Comparison of ENCODE assay signal across 12 cellular contexts in the genomic region with DNA sequence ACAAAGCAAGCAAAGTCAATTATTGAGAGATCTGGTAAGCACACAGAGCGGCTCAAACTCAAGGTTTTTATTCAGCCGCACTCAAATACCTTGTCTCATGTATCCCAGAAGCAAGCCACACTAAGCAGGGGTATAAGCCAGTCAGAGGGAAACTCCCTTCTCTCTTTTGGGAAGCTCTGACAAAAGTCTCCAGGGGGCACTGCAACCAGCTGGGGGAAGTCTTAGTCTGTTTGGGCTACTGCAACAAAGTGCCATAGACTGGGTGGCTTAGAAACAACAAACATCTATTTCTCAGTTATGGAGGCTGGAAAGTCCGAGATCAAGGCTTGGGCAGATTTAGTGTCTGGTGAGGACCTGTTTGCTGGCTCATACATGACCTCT.
DNase-seq lines count a peak whose midpoint lies in the region; ATAC-seq, FAIRE-seq and TF ChIP-seq lines count a peak whose summit lies in the region.
"Had no signal": no experiment of that assay in that cellular context is flagged by ENCODE, and none has a peak within 500 bp of the region (broad histone marks: within the 10 kb centered on the region; RNA-seq: fewer than 3 reads in every experiment).

No MANE protein-coding gene starts in this region.

- H3K27me3 ChIP-seq in Karpas-422 (ENCODE audit: low read length) (no peaks in the 10 kb centered on the region), mammary epithelial cell (ENCODE audit: insufficient read depth, low read length) (no peaks in the 10 kb centered on the region)
- H3K27me3 ChIP-seq: ovary had no signal

- H3K9ac ChIP-seq in Karpas-422 (ENCODE audit: low read length) (no peak overlapping the region), mammary epithelial cell (ENCODE audit: insufficient read depth, low read length) (peak overlapping the region; percentile 2)

- ATAC-seq in HG03280 (IDR thresholded peaks at IDR 0.05; ENCODE audit: unreplicated experiment) (no peak), HG03469 (IDR thresholded peaks at IDR 0.05; ENCODE audit: unreplicated experiment) (no peak)

- dilution Hi-C loops in mammary epithelial cell (cut with HindIII; ENCODE audit: low sequenced_read_pairs): no loop called here

- no peaks in the 10 kb centered on the region for H3K27me3 Mint-ChIP-seq in mesothelial cell of epicardium (ENCODE audit: low read depth)

- H3K27ac ChIP-seq in Karpas-422 (ENCODE audit: low read length): no peak overlapping the region
- H3K27ac ChIP-seq in mammary epithelial cell (ENCODE audit: insufficient read depth, low read depth, low read length): peak overlapping the region; percentile 90
- H3K27ac ChIP-seq: ovary had no signal

- WGBS in mammary epithelial cell (ENCODE audit: low coverage, missing lambda C conversion rate): 86% methylated on average over 3 of the region's 3 CpGs

- no peaks in the 10 kb centered on the region for H3K36me3 Mint-ChIP-seq in mesothelial cell of epicardium

- peaks cover 4% of the 10 kb centered on the region for H3K9me3 Mint-ChIP-seq in mesothelial cell of epicardium

- H3K4me1 Mint-ChIP-seq in mesothelial cell of epicardium: peaks cover 70% of the 10 kb centered on the region

- no peaks in the 10 kb centered on the region for H3K79me2 ChIP-seq in Karpas-422 (ENCODE audit: low read length)
- H3K79me2 ChIP-seq in mammary epithelial cell (ENCODE audit: insufficient read depth, low read length): no peaks in the 10 kb centered on the region

- peak overlapping the region; percentile 57 for H3K27ac Mint-ChIP-seq in mesothelial cell of epicardium

- TF ChIP-seq CTCF in GM12864 (IDR thresholded peaks at IDR 0.05; ENCODE audit: low read depth, low read length, missing control alignments): peak; percentile 24
- peak in 1 of 2 donors; percentile 39 for TF ChIP-seq CTCF in mammary epithelial cell (conservative IDR thresholded peaks at IDR 0.05 in 1 of 2, IDR thresholded peaks at IDR 0.05 in 1 of 2; ENCODE audit: extremely low read depth in 1 of 2, insufficient read depth in 1 of 2, low read depth in 1 of 2, low read length in 2 of 2)
- TF ChIP-seq CTCF in mesothelial cell of epicardium (IDR thresholded peaks at IDR 0.05; ENCODE audit: unreplicated experiment): no peak

- no peaks in the 10 kb centered on the region for H3K36me3 ChIP-seq in Karpas-422 (ENCODE audit: insufficient read depth, low read length)
- H3K36me3 ChIP-seq in mammary epithelial cell (ENCODE audit: insufficient read depth, low read length): no peaks in the 10 kb centered on the region
- H3K36me3 ChIP-seq: ovary had no signal

- H2AFZ ChIP-seq in Karpas-422 (ENCODE audit: low read length) (no peak overlapping the region), mammary epithelial cell (ENCODE audit: low read depth, low read length) (no peak overlapping the region)

- in situ Hi-C loops in mammary epithelial cell (cut with MboI; ENCODE audit: low sequenced_read_pairs in 2 of 2): loop anchor here (10.0 kb wide), 2 partner anchors 80 to 250 kb away; partner anchors contain the start of gene ENC1 (in 1 of the 2)

- FAIRE-seq in GM19239 (lab: Jason Lieb, UNC): no peak
- FAIRE-seq: D721Med had no signal

- H3K4me1 ChIP-seq in Karpas-422 (ENCODE audit: low read length): no peaks in the 10 kb centered on the region
- H3K4me1 ChIP-seq in mammary epithelial cell (ENCODE audit: insufficient read depth, low read length): peaks cover 36% of the 10 kb centered on the region

- no peak overlapping the region for H3K4me3 Mint-ChIP-seq in mesothelial cell of epicardium

- DNase-seq in GM12864 (ENCODE audit: low read depth) (no peak), Karpas-422 (peak; percentile 52), mammary epithelial cell (no peak), mesothelial cell of epicardium (ENCODE audit: low spot score in 2 of 2, unreplicated experiment in 2 of 2) (no peak), GM19239 (ENCODE audit: insufficient read length, low spot score) (no peak), foreskin melanocyte (no peak)
- DNase-seq: aorta, NCI-H524 treated with DMSO at 0.1 percent for 48 hours, ovary had no signal

- intact Hi-C loops in mammary epithelial cell (cut with micrococcal nuclease): loop anchor here (2.0 kb wide), 5 partner anchors 148 to 492 kb away; no protein-coding TSS in a partner anchor

- H3K4me3 ChIP-seq in GM12864 (ENCODE audit: low read depth, low read length): no peak overlapping the region
- H3K4me3 ChIP-seq in Karpas-422 (ENCODE audit: low read length): no peak overlapping the region
- H3K4me3 ChIP-seq in mammary epithelial cell (replicated peaks in 1 of 3; ENCODE audit: insufficient read depth in 1 of 3, low read depth in 2 of 3, low read length in 3 of 3): no peak overlapping the region
- H3K4me3 ChIP-seq: ovary had no signal

- H3K4me2 ChIP-seq in Karpas-422 (ENCODE audit: low read depth, low read length, poor library complexity, severe bottlenecking) (no peak overlapping the region), mammary epithelial cell (ENCODE audit: insufficient read depth, low read depth, low read length) (peak overlapping the region; percentile 11)

- CTCF ChIA-PET in mammary epithelial cell (lab: Charles Lee; ENCODE audit: low non-redundant PET): interaction anchor here (0.5 to 1.2 kb wide), 3 partner anchors 79 to 244 kb away, joined by 3 read pairs; no protein-coding TSS in a partner anchor

- H4K20me1 ChIP-seq in Karpas-422 (ENCODE audit: insufficient read depth, low read depth, low read length): no peaks in the 10 kb centered on the region
- H4K20me1 ChIP-seq in mammary epithelial cell (ENCODE audit: insufficient read depth, low read length): no peaks in the 10 kb centered on the region

- no peaks in the 10 kb centered on the region for H3K9me2 ChIP-seq in Karpas-422 (replicated peaks; ENCODE audit: insufficient read depth, low read length)

- H3K9me3 ChIP-seq in Karpas-422 (ENCODE audit: low read length) (no peaks in the 10 kb centered on the region), mammary epithelial cell (replicated peaks; ENCODE audit: insufficient read depth, low read length) (no peaks in the 10 kb centered on the region)
- H3K9me3 ChIP-seq: ovary had no signal

- BruUV-seq in mammary epithelial cell (replicated peaks; lab: Mats Ljungman, UMichigan): no TSS peak
